ENCODE assay signal across 13 cellular contexts in the genomic region with DNA sequence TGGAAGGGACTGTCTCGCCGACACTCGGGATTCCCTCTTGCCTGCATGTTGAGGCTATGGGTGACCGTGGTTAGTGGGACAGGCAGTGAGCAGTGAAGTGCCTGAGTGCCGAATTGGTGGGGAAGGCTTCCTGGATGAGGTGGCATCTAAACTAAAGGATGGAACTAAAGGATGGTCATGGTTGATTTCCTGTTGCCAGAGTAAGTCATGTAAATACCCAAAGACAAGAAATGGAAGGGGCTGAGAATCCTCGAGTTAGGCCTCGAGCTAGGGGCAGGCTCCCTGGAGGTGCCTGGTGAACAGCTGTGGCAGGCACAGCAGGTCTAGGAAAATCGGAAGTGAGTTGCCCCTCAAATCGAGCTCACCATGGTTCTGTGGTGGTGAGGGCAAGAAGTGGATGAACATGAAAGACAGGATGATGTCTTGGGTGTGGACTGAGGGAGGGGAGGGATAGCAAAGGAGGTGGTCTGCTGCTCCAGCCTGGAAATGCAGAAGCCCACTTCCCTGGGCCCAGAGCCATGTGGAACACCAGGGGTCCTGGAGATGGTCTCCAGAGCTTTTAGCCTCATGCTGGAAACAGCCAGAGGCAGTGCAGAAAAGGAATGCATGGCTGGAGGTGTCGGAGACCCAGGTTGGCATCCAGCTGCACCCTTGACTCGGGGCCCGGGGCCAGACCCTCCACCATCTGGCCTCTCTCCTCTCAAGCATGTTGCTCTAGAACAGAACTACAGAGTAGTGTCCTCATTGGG. TPM values are rescaled to one million over a fixed set of nuclear protein-coding genes. Genes with fewer than 3 reads are reported as not detected.
A peak's percentile ranks its signal among the peaks of the same experiment; 100 is the strongest.
DNase-seq lines count a peak whose midpoint lies in the region; ATAC-seq and TF ChIP-seq lines count a peak whose summit lies in the region.
"Had no signal": no experiment of that assay in that cellular context is flagged by ENCODE, and none has a peak within 500 bp of the region (broad histone marks: within the 10 kb centered on the region; RNA-seq: fewer than 3 reads in every experiment).

No MANE protein-coding gene starts in this region.

- H3K27ac ChIP-seq in A673 (ENCODE audit: low read depth, low read length, poor library complexity, severe bottlenecking), result no peak overlapping the region
- peak overlapping the region; percentile 19 for H3K27ac ChIP-seq in RWPE1

- H3K36me3 Mint-ChIP-seq in effector memory CD8-positive, alpha-beta T cell (ENCODE audit: insufficient read depth), result peaks cover 98% of the 10 kb centered on the region

- H3K4me3 ChIP-seq in A673 (ENCODE audit: low read depth, low read length, poor library complexity, severe bottlenecking), result no peak overlapping the region

- no peaks in the 10 kb centered on the region for H3K9me3 Mint-ChIP-seq in effector memory CD8-positive, alpha-beta T cell

- no peak overlapping the region for H3K4me3 Mint-ChIP-seq in effector memory CD8-positive, alpha-beta T cell

- H3K27me3 ChIP-seq in A673 (replicated peaks; ENCODE audit: insufficient read depth, low read depth, low read length, poor library complexity), result no peaks in the 10 kb centered on the region

- peaks cover 25 to 29% of the 10 kb centered on the region in 2 donors for H3K4me1 Mint-ChIP-seq in effector memory CD8-positive, alpha-beta T cell (ENCODE audit: low read depth in 2 of 2)

- DNase-seq in A673 (ENCODE audit: low spot score), result peak; percentile 18
- no peak for DNase-seq in RWPE1 (ENCODE audit: low spot score)
- DNase-seq in effector memory CD8-positive, alpha-beta T cell, result no peak
- DNase-seq in NCI-H2029 treated with DMSO at 0.1 percent for 48 hours (lab: John Stamatoyannopoulos, UW), result no peak
- DNase-seq: amniotic stem cell; effector CD8-positive, alpha-beta T cell; foreskin melanocyte; PC-3; stimulated activated naive CD8-positive, alpha-beta T cell treated with anti-CD3 and anti-CD28 coated beads, Interleukin-15, Interleukin-2, amounts not matched to agents 100 U/mL and 50 U/mL, for 24 hours had no signal

- CTCF ChIA-PET in A673 (lab: Charles Lee), result no interaction called here
- CTCF ChIA-PET in RWPE1 (lab: Yijun Ruan, JAX), result interaction anchor here (0.6 to 2.4 kb wide), 9 partner anchors 14 to 1341 kb away, joined by 3 to 12 read pairs (median 3); no protein-coding TSS in a partner anchor

- H3K27me3 Mint-ChIP-seq in effector memory CD8-positive, alpha-beta T cell, result no peaks in the 10 kb centered on the region

- POLR2A ChIA-PET in A673 (lab: Charles Lee; ENCODE audit: low non-redundant PET) (no interaction called here), RWPE1 (lab: Yijun Ruan, JAX; ENCODE audit: low non-redundant PET) (no interaction called here)

- TF ChIP-seq CTCF in A673 (conservative IDR thresholded peaks at IDR 0.05; ENCODE audit: low read depth, low read length) (no peak), RWPE1 (conservative IDR thresholded peaks at IDR 0.05; ENCODE audit: low read depth) (no peak)

- peak overlapping the region; percentile 74 to 93 for H3K27ac Mint-ChIP-seq in effector memory CD8-positive, alpha-beta T cell

- no peaks in the 10 kb centered on the region for H3K4me1 ChIP-seq in A673 (ENCODE audit: insufficient read depth, low read length, poor library complexity, severe bottlenecking)

- no peak for ATAC-seq in effector memory CD8-positive, alpha-beta T cell (replicated peaks)
- ATAC-seq in GM21526 (IDR thresholded peaks at IDR 0.05; ENCODE audit: low FRiP score, unreplicated experiment) (no peak), GM18519 (IDR thresholded peaks at IDR 0.05; ENCODE audit: low FRiP score, unreplicated experiment) (no peak), GM21390 (IDR thresholded peaks at IDR 0.05; ENCODE audit: unreplicated experiment) (no peak)
- ATAC-seq: PC-3; stimulated activated naive CD8-positive, alpha-beta T cell treated with anti-CD3 and anti-CD28 coated beads, Interleukin-15, Interleukin-2, amounts not matched to agents 100 U/mL and 50 U/mL, for 24 hours had no signal

- peaks cover 37% of the 10 kb centered on the region for H3K36me3 ChIP-seq in A673 (ENCODE audit: insufficient read depth, low read length, poor library complexity, severe bottlenecking)

- intact Hi-C loops in A673 (cut with micrococcal nuclease; ENCODE audit: unreplicated experiment), result no loop called here

- no peaks in the 10 kb centered on the region for H3K9me3 ChIP-seq in A673 (ENCODE audit: low read depth, low read length, poor library complexity, severe bottlenecking)

- BruUV-seq in A673 (replicated peaks; lab: Mats Ljungman, UMichigan), result no TSS peak

- TF ChIP-seq POLR2A in GM10847 (IDR thresholded peaks at IDR 0.05; ENCODE audit: extremely low read depth, insufficient read length), result peak; percentile 73

RNA-seq across cellular contexts. Expression of a gene that starts 12.2 kb away (rescaled TPM):
- not detected in 2 replicates for total RNA-seq in A673 (2021)

RNA-seq across cellular contexts. Expression of a gene that starts 43.0 kb away (rescaled TPM):
- 109 TPM in 2 replicates for total RNA-seq in A673 (2021)

RNA-seq across cellular contexts. Expression of a gene that starts 49.0 kb away (rescaled TPM):
- 1,789 and 1,909 TPM in 2 replicates for total RNA-seq in A673 (2021)
